Comparison of ENCODE assay signal across 26 cellular contexts in the genomic region with DNA sequence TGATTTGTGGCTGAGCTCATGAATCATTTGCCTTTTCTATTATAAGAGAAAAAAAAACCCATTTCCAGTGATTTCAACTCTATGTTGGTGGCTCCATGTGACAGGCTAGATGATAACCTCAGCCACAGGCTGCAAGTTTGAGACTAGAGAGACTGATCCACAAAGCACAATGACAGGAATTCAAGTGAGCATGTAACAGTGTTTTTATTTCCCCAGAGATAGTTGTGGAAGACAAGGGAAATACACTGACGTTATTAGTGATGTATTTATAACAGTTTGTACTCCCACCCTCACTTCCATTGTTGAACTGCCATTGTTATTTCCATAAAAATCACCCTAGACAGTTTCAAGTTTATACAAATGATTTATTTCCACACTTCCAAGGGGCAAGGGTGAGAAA. TPM values are rescaled to one million over a fixed set of nuclear protein-coding genes. Genes with fewer than 3 reads are reported as not detected.
DNase-seq lines count a peak whose midpoint lies in the region; ATAC-seq and TF ChIP-seq lines count a peak whose summit lies in the region.
"Had no signal": no experiment of that assay in that cellular context is flagged by ENCODE, and none has a peak within 500 bp of the region (broad histone marks: within the 10 kb centered on the region; RNA-seq: fewer than 3 reads in every experiment).

No MANE protein-coding gene starts in this region.

- no peak overlapping the region for H3K27ac Mint-ChIP-seq in neural progenitor cell
- H3K27ac Mint-ChIP-seq: CD14-positive monocyte; CD8-positive, alpha-beta memory T cell; IgD-negative memory B cell had no signal

- H3K36me3 Mint-ChIP-seq in neural progenitor cell = no peaks in the 10 kb centered on the region
- H3K36me3 Mint-ChIP-seq: CD14-positive monocyte; CD8-positive, alpha-beta memory T cell; IgD-negative memory B cell had no signal

- no peaks in the 10 kb centered on the region for H3K27me3 Mint-ChIP-seq in neural progenitor cell (ENCODE audit: insufficient read depth, low read depth)
- H3K27me3 Mint-ChIP-seq: CD8-positive, alpha-beta memory T cell; IgD-negative memory B cell had no signal

- H3K9me3 Mint-ChIP-seq in neural progenitor cell = peaks cover 4% of the 10 kb centered on the region
- H3K9me3 Mint-ChIP-seq: CD14-positive monocyte; CD8-positive, alpha-beta memory T cell; IgD-negative memory B cell had no signal

- H3K9ac ChIP-seq in neural progenitor cell = no peak overlapping the region
- H3K9ac ChIP-seq: KMS-11, SK-N-SH had no signal

- no peaks in the 10 kb centered on the region for H3K4me1 Mint-ChIP-seq in neural progenitor cell
- H3K4me1 Mint-ChIP-seq: CD14-positive monocyte; CD8-positive, alpha-beta memory T cell; IgD-negative memory B cell had no signal

- TF ChIP-seq CTCF in mucosa of descending colon (IDR thresholded peaks at IDR 0.05) (no peak), neural progenitor cell (IDR thresholded peaks at IDR 0.05) (no peak)

- H3K27ac ChIP-seq in neural progenitor cell = no peak overlapping the region
- H3K27ac ChIP-seq: A549, KMS-11 had no signal

- H3K27me3 ChIP-seq in neuron (ENCODE audit: insufficient read depth, low read length) (no peaks in the 10 kb centered on the region), neural progenitor cell (no peaks in the 10 kb centered on the region)

- H3K9me3 ChIP-seq in neuron (ENCODE audit: low read length) = peaks cover 1% of the 10 kb centered on the region
- H3K9me3 ChIP-seq in mucosa of descending colon = no peaks in the 10 kb centered on the region
- H3K9me3 ChIP-seq in neural progenitor cell (ENCODE audit: low read depth) = no peaks in the 10 kb centered on the region
- H3K9me3 ChIP-seq: A549, SK-N-SH had no signal

- DNase-seq in left ventricle myocardium superior (no peak), left cardiac atrium (no peak), SK-MEL-5 (ENCODE audit: low read depth, low spot score) (peak; percentile 80), left kidney (ENCODE audit: low read depth, low spot score) (peak; percentile 40), mucosa of descending colon (no peak), neural progenitor cell (ENCODE audit: low spot score) (no peak), NCI-H1105 (lab: John Stamatoyannopoulos, UW) (no peak)
- DNase-seq: CD8-positive, alpha-beta memory T cell; DMS 273 treated with DMSO at 0.1 percent for 48 hours; DMS79 treated with DMSO at 0.1 percent for 48 hours; GF-D8; NCI-H1048; NCI-H1417 treated with DMSO at 0.1 percent for 48 hours; NCI-H1694 treated with DMSO at 0.1 percent for 48 hours; NCI-H2081; NCI-H2227 treated with DMSO at 0.1 percent for 48 hours; NCI-H526 treated with DMSO at 0.1 percent for 48 hours; RPMI8226; SHP77 treated with DMSO at 0.1 percent for 48 hours; SK-N-SH had no signal

- H3K4me1 ChIP-seq in neuron (ENCODE audit: insufficient read depth, low read length) (no peaks in the 10 kb centered on the region), mucosa of descending colon (ENCODE audit: low read depth) (no peaks in the 10 kb centered on the region), neural progenitor cell (no peaks in the 10 kb centered on the region)
- H3K4me1 ChIP-seq: A549 had no signal

- intact Hi-C loops in left ventricle myocardium superior (cut with micrococcal nuclease) = no loop called here
- intact Hi-C loops in left cardiac atrium (cut with DNase I) = no loop called here
- intact Hi-C loops in mucosa of descending colon (cut with DNase I, micrococcal nuclease) = no loop called here

- H4K20me1 ChIP-seq in neural progenitor cell (ENCODE audit: low read depth) = no peaks in the 10 kb centered on the region

- H3K79me2 ChIP-seq in neural progenitor cell (ENCODE audit: low read depth) = no peaks in the 10 kb centered on the region

- H2AFZ ChIP-seq in neuron (ENCODE audit: low read depth, low read length) (peak overlapping the region; percentile 35), neural progenitor cell (replicated peaks) (no peak overlapping the region)

- in situ Hi-C loops in SK-MEL-5 (cut with HindIII; ENCODE audit: low pct_unique_long_range_greater_than_20kb, low sequenced_read_pairs) = no loop called here

- H3K4me3 Mint-ChIP-seq in neural progenitor cell = no peak overlapping the region
- H3K4me3 Mint-ChIP-seq: CD14-positive monocyte; CD8-positive, alpha-beta memory T cell; IgD-negative memory B cell had no signal

- H3K4me3 ChIP-seq in neuron (ENCODE audit: low read length) (no peak overlapping the region), mucosa of descending colon (no peak overlapping the region), neural progenitor cell (no peak overlapping the region)
- H3K4me3 ChIP-seq: A549 had no signal

- H3K36me3 ChIP-seq in neuron (ENCODE audit: insufficient read depth, low read length) (no peaks in the 10 kb centered on the region), mucosa of descending colon (ENCODE audit: low read depth) (no peaks in the 10 kb centered on the region), neural progenitor cell (no peaks in the 10 kb centered on the region)

- peak; percentile 45 for ATAC-seq in left ventricle myocardium superior
- no peak for ATAC-seq in left cardiac atrium
- no peak for ATAC-seq in mucosa of descending colon
- ATAC-seq: A549, HCT116 had no signal

- H3K4me2 ChIP-seq in neural progenitor cell = no peak overlapping the region
- H3K4me2 ChIP-seq: A549, KMS-11, SK-N-SH had no signal

- no peaks in the 10 kb centered on the region for H3F3A ChIP-seq in neural progenitor cell (ENCODE audit: low read depth)

RNA-seq across cellular contexts. Expression of a gene that starts 27.9 kb away (rescaled TPM):
- total RNA-seq in left ventricle myocardium superior = 15.6 TPM
- 10 to 100 TPM; 29.5 to 54.3 TPM for total RNA-seq in left cardiac atrium
- total RNA-seq in SK-MEL-5 (2014; rRNA removed; shearing (Covaris generic)) = 491 and 498 TPM in 2 replicates
- polyA plus RNA-seq in SK-MEL-5 (2015; cell fraction: cytosol; rRNA removed) = 201 and 237 TPM in 2 replicates
- polyA plus RNA-seq in SK-MEL-5 (2015; cell fraction: nucleus; rRNA removed) = 212 and 218 TPM in 2 replicates
- 10 to 100 TPM in 2 of 3 donors, 1 to 10 TPM in 1; 6.8 to 11.2 (median 11.0) TPM for total RNA-seq in mucosa of descending colon
- 2.0 and 2.2 TPM in 2 replicates for total RNA-seq in neural progenitor cell (ENCODE audit: low replicate concordance)
- polyA plus RNA-seq: A549; CD8-positive, alpha-beta memory T cell; IgD-negative memory B cell; SK-N-SH had no signal

Comparison
In these comparisons a context has a peak if more than half of its experiments do, and no peak if none do; other contexts are left out.
1. DNase-seq: peak in SK-MEL-5 (single experiment) and left kidney (single experiment); none in left ventricle myocardium superior (single experiment), left cardiac atrium (single experiment), mucosa of descending colon (0 of 3), neural progenitor cell (single experiment) and NCI-H1105 (single experiment).